In the genomic region with DNA sequence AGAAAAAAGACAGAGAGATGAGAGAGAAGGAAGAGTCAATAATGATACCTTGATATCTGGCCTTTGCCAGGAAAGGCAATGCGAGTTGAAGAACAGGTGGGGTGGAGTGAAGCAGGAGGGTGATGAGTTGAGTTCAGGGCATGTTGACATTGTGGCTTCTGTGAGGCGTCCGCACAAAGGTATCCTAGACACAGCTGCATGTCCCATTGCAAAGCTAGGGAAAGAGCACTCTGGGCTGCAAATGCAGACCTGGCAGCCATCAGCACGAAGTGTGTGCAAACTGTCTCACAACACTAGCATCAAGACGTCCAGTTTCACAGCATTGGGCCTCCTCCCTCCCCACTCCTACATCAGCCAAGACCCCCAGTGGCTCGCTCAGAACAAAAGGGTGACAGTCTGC, we compare ENCODE assay signal across 24 cellular contexts. TPM values are rescaled to one million over a fixed set of nuclear protein-coding genes. Genes with fewer than 3 reads are reported as not detected.
DNase-seq lines count a peak whose midpoint lies in the region; ATAC-seq and TF ChIP-seq lines count a peak whose summit lies in the region.
"Had no signal": no experiment of that assay in that cellular context is flagged by ENCODE, and none has a peak within 500 bp of the region (broad histone marks: within the 10 kb centered on the region; RNA-seq: fewer than 3 reads in every experiment).

No MANE protein-coding gene starts in this region.

- peak; percentile 12 for DNase-seq in NCI-H1092 treated with DMSO at 0.1 percent for 48 hours (lab: John Stamatoyannopoulos, UW)
- no peak for DNase-seq in NCI-H1092 (lab: John Stamatoyannopoulos, UW)
- DNase-seq in GM13976 (ENCODE audit: low spot score) = peak; percentile 9
- peak; percentile 25 for DNase-seq in NCI-H774 (lab: John Stamatoyannopoulos, UW)
- no peak for DNase-seq in activated T-helper 2 cell treated with anti-CD3 and anti-CD28 coated beads, Interferon-gamma antibody, Interleukin-2, Interleukin-4, amounts not matched to agents 10 μg/mL and 5 μg/mL and 100 μg/mL, durations not matched to agents 14 hours and 24 hours and 36 hours (ENCODE audit: low spot score)
- no peak for DNase-seq in activated CD4-positive, alpha-beta T cell treated with anti-CD3 and anti-CD28 coated beads for 48 hours
- DNase-seq: 8988T; AML-193; KG1; NCI-H1105; NCI-H146; NCI-H2081; NCI-H526; NK-92 treated with Interleukin-12 subunit alpha and Interleukin-12 subunit beta, amount 100 ng/mL, for 24 hours; T-cell had no signal

- no peak overlapping the region for H3K27ac Mint-ChIP-seq in activated T-helper 2 cell treated with anti-CD3 and anti-CD28 coated beads, Interferon-gamma antibody, Interleukin-2, Interleukin-4, amounts not matched to agents 10 μg/mL and 5 μg/mL and 100 μg/mL, durations not matched to agents 14 hours and 24 hours and 36 hours
- H3K27ac Mint-ChIP-seq: CD14-positive monocyte, T-cell had no signal

- no peak for TF ChIP-seq CTCF in GM13976 (IDR thresholded peaks at IDR 0.05; ENCODE audit: borderline replicate concordance, control extremely low read depth, extremely low read depth, insufficient read depth, missing control alignments)

- ATAC-seq in HG03196 (IDR thresholded peaks at IDR 0.05; ENCODE audit: unreplicated experiment) = no peak
- ATAC-seq: HCT116, SK-N-SH treated with all-trans-retinoic acid at 6 μM for 48 hours, T-cell had no signal

- no peaks in the 10 kb centered on the region for H3K36me3 Mint-ChIP-seq in activated T-helper 2 cell treated with anti-CD3 and anti-CD28 coated beads, Interferon-gamma antibody, Interleukin-2, Interleukin-4, amounts not matched to agents 10 μg/mL and 5 μg/mL and 100 μg/mL, durations not matched to agents 14 hours and 24 hours and 36 hours (ENCODE audit: low read depth)
- H3K36me3 Mint-ChIP-seq: CD14-positive monocyte, T-cell had no signal

- intact Hi-C loops in activated T-helper 2 cell treated with anti-CD3 and anti-CD28 coated beads, Interferon-gamma antibody, Interleukin-2, Interleukin-4, amounts not matched to agents 10 μg/mL and 5 μg/mL and 100 μg/mL, durations not matched to agents 14 hours and 24 hours and 36 hours (cut with micrococcal nuclease) = no loop called here

- H3K4me1 ChIP-seq in BLaER1 = peaks cover 44% of the 10 kb centered on the region

- H3K4me2 ChIP-seq in BLaER1 = peak overlapping the region; percentile 91

- in situ Hi-C loops in GM13976 (cut with MboI; ENCODE audit: low sequenced_read_pairs, unreplicated experiment) = no loop called here

- H3K4me3 ChIP-seq in BLaER1 = no peak overlapping the region

- H4K20me1 ChIP-seq in BLaER1 = no peaks in the 10 kb centered on the region

- H3K27ac ChIP-seq in BLaER1 = peak overlapping the region; percentile 68; the same call in 1 of the 2 replicates
- H3K27ac ChIP-seq: RWPE1 had no signal

- no peaks in the 10 kb centered on the region for H3K9me3 Mint-ChIP-seq in activated T-helper 2 cell treated with anti-CD3 and anti-CD28 coated beads, Interferon-gamma antibody, Interleukin-2, Interleukin-4, amounts not matched to agents 10 μg/mL and 5 μg/mL and 100 μg/mL, durations not matched to agents 14 hours and 24 hours and 36 hours

- H3K4me1 Mint-ChIP-seq in activated T-helper 2 cell treated with anti-CD3 and anti-CD28 coated beads, Interferon-gamma antibody, Interleukin-2, Interleukin-4, amounts not matched to agents 10 μg/mL and 5 μg/mL and 100 μg/mL, durations not matched to agents 14 hours and 24 hours and 36 hours (ENCODE audit: low read depth) = no peaks in the 10 kb centered on the region
- H3K4me1 Mint-ChIP-seq: CD14-positive monocyte had no signal

- H3K9ac ChIP-seq in BLaER1 = no peak overlapping the region

- no peaks in the 10 kb centered on the region for H3K36me3 ChIP-seq in BLaER1

- H3K27me3 Mint-ChIP-seq in activated T-helper 2 cell treated with anti-CD3 and anti-CD28 coated beads, Interferon-gamma antibody, Interleukin-2, Interleukin-4, amounts not matched to agents 10 μg/mL and 5 μg/mL and 100 μg/mL, durations not matched to agents 14 hours and 24 hours and 36 hours (ENCODE audit: low read depth) = no peaks in the 10 kb centered on the region

- peaks cover 9% of the 10 kb centered on the region for H3K9me3 ChIP-seq in BLaER1

- no peak overlapping the region for H3K4me3 Mint-ChIP-seq in activated T-helper 2 cell treated with anti-CD3 and anti-CD28 coated beads, Interferon-gamma antibody, Interleukin-2, Interleukin-4, amounts not matched to agents 10 μg/mL and 5 μg/mL and 100 μg/mL, durations not matched to agents 14 hours and 24 hours and 36 hours (ENCODE audit: low read depth)
- H3K4me3 Mint-ChIP-seq: CD14-positive monocyte, T-cell had no signal

- no peaks in the 10 kb centered on the region for H3K27me3 ChIP-seq in BLaER1

RNA-seq across cellular contexts. Expression of gene TEX51, which starts 36.1 kb away (rescaled TPM):
- total RNA-seq in activated T-helper 2 cell treated with anti-CD3 and anti-CD28 coated beads, Interferon-gamma antibody, Interleukin-2, Interleukin-4, amounts not matched to agents 10 μg/mL and 5 μg/mL and 100 μg/mL, durations not matched to agents 14 hours and 24 hours and 36 hours = not detected in 2 replicates
- total RNA-seq: Daoy, H1, HT1080, T-cell had no signal

Comparison
In these comparisons a context has a peak if more than half of its experiments do, and no peak if none do; other contexts are left out.
1. DNase-seq: peak in NCI-H1092 treated with DMSO at 0.1 percent for 48 hours (single experiment), GM13976 (single experiment) and NCI-H774 (single experiment); none in NCI-H1092 (single experiment), activated T-helper 2 cell treated with anti-CD3 and anti-CD28 coated beads, Interferon-gamma antibody, Interleukin-2, Interleukin-4, amounts not matched to agents 10 μg/mL and 5 μg/mL and 100 μg/mL, durations not matched to agents 14 hours and 24 hours and 36 hours (single experiment) and activated CD4-positive, alpha-beta T cell treated with anti-CD3 and anti-CD28 coated beads for 48 hours (single experiment).